In genomic region chr16:2251281-2252111, GRCh38 we compare ENCODE assay signal across 1 cellular context.
A peak's percentile ranks its signal among the peaks of the same experiment; 100 is the strongest.
TF ChIP-seq lines count a peak whose summit lies in the region.

TSS of gene ECI1 (minus strand) at chr16:2251587. CDS start at chr16:2251566, 21 bp downstream.

TF ChIP-seq in GM12878, 131 proteins besides CTCF, POLR2A, EP300 and RAD21 (continued from another document):
- peak; percentile 74; the same call in 1 of the 2 replicates for TF ChIP-seq NKRF (conservative IDR thresholded peaks at IDR 0.05)
